ENCODE assay signal across 19 cellular contexts in genomic region chr1:17683551-17683950, GRCh38.
"Had no signal": no experiment of that assay in that cellular context is flagged by ENCODE, and none has a peak within 500 bp of the region (broad histone marks: within the 10 kb centered on the region; RNA-seq: fewer than 3 reads in every experiment).

No MANE protein-coding gene starts in this region.

- ATAC-seq: gastrocnemius medialis, left cardiac atrium, mucosa of descending colon, T-helper 17 cell had no signal

- H3K4me3 Mint-ChIP-seq: activated B cell treated with CpG ODN at 0.5 μM for 24 hours; activated naive CD8-positive, alpha-beta T cell treated with anti-CD3 and anti-CD28 coated beads for 36 hours; T-helper 17 cell had no signal

- H3K9me3 Mint-ChIP-seq: activated B cell treated with CpG ODN at 0.5 μM for 24 hours; activated naive CD8-positive, alpha-beta T cell treated with anti-CD3 and anti-CD28 coated beads for 36 hours had no signal

- H3K27ac ChIP-seq: esophagus muscularis mucosa, gastrocnemius medialis, spleen had no signal

- H3K36me3 Mint-ChIP-seq: activated naive CD8-positive, alpha-beta T cell treated with anti-CD3 and anti-CD28 coated beads for 36 hours had no signal

- H3K27me3 ChIP-seq: esophagus muscularis mucosa, gastrocnemius medialis, spleen had no signal

- H3K4me1 Mint-ChIP-seq: activated B cell treated with CpG ODN at 0.5 μM for 24 hours; activated naive CD8-positive, alpha-beta T cell treated with anti-CD3 and anti-CD28 coated beads for 36 hours; T-helper 17 cell had no signal

- DNase-seq: activated B cell treated with CpG ODN at 0.5 μM for 24 hours; activated CD4-positive, alpha-beta T cell treated with anti-CD3 and anti-CD28 coated beads for 4 hours; activated CD4-positive, alpha-beta T cell treated with anti-CD3 and anti-CD28 coated beads, Interleukin-2, amount 50 U/mL, for 48 hours; activated CD8-positive, alpha-beta memory T cell treated with anti-CD3 and anti-CD28 coated beads, Interleukin-2, amount 50 U/mL, for 48 hours; activated naive CD4-positive, alpha-beta T cell treated with Interleukin-2 at 50 U/mL for 16 hours; activated naive CD8-positive, alpha-beta T cell treated with anti-CD3 and anti-CD28 coated beads for 36 hours; activated T-cell treated with anti-CD3 and anti-CD28 coated beads, Interleukin-2, amount 50 U/mL, for 48 hours; cortex of kidney; gastrocnemius medialis; hippocampal formation; left cardiac atrium; mesenchymal stem cell; mucosa of descending colon; spleen; stimulated activated CD4-positive, alpha-beta T cell treated with anti-CD3 and anti-CD28 coated beads, Interleukin-4, amount 100 ng/mL, for 1 hour; stimulated activated naive CD4-positive, alpha-beta T cell treated with Interleukin-2 at 50 U/mL for 16 hours; SW 1271; T-helper 17 cell had no signal

- H3K9me3 ChIP-seq: esophagus muscularis mucosa, gastrocnemius medialis, mucosa of descending colon, spleen had no signal

- H3K4me3 ChIP-seq: esophagus muscularis mucosa, gastrocnemius medialis, mucosa of descending colon, spleen had no signal

- H3K4me1 ChIP-seq: spleen had no signal

- H3K27ac Mint-ChIP-seq: activated B cell treated with CpG ODN at 0.5 μM for 24 hours; activated naive CD8-positive, alpha-beta T cell treated with anti-CD3 and anti-CD28 coated beads for 36 hours; T-helper 17 cell had no signal

- H3K27me3 Mint-ChIP-seq: activated naive CD8-positive, alpha-beta T cell treated with anti-CD3 and anti-CD28 coated beads for 36 hours had no signal
